Comparison of ENCODE assay signal across 19 cellular contexts in the genomic region with DNA sequence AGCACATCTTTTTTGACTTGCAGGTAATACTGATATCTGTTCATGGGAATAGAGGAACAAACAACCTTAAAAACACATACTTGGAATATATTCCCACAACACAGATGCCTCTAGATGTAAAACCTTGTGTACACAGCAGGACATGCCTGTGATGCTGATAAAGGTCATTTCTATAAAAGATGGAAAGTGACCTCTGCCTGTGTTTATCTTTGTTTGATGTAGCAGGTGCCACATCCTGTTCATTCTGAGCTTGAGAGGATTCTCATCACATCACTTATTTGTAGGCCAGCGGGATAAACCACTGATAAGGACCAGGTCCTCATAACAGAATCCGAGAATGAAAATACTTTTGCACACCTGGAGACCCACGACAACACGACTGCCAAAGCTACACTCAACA.
DNase-seq lines count a peak whose midpoint lies in the region; ATAC-seq and TF ChIP-seq lines count a peak whose summit lies in the region.
"Had no signal": no experiment of that assay in that cellular context is flagged by ENCODE, and none has a peak within 500 bp of the region (broad histone marks: within the 10 kb centered on the region; RNA-seq: fewer than 3 reads in every experiment).

No MANE protein-coding gene starts in this region.

- H3K27me3 ChIP-seq in mesendoderm (ENCODE audit: insufficient read depth, low read length, poor library complexity) = no peaks in the 10 kb centered on the region
- H3K27me3 ChIP-seq in tibial artery = no peaks in the 10 kb centered on the region
- H3K27me3 ChIP-seq: left lung, ovary had no signal

- peak overlapping the region; percentile 24 for H3K27ac Mint-ChIP-seq in WTC11
- no peak overlapping the region for H3K27ac Mint-ChIP-seq in activated naive CD4-positive, alpha-beta T cell treated with anti-CD3 and anti-CD28 coated beads, Interleukin-2, amount 10 ng/mL, durations not matched to agents 7 days and 5 days
- H3K27ac Mint-ChIP-seq: activated B cell treated with CpG ODN at 0.5 μM for 24 hours; activated naive CD8-positive, alpha-beta T cell treated with anti-CD3 and anti-CD28 coated beads for 36 hours; CD8-positive, alpha-beta T cell; natural killer cell treated with Interleukin-12 subunit alpha and Interleukin-12 subunit beta and Interleukin-15 and Interleukin-18, amount 100 ng/mL, for 72 hours had no signal

- DNase-seq in NCI-H510A treated with DMSO at 0.1 percent for 48 hours (lab: John Stamatoyannopoulos, UW) = peak; percentile 56
- DNase-seq in NCI-H510A (lab: John Stamatoyannopoulos, UW) = no peak
- peak; percentile 61 for DNase-seq in NCI-H2227 (lab: John Stamatoyannopoulos, UW; ENCODE audit: unreplicated experiment)
- DNase-seq in WTC11 (ENCODE audit: low spot score) = no peak
- DNase-seq in mesendoderm = no peak
- DNase-seq in tibial artery = no peak
- no peak for DNase-seq in activated CD4-positive, alpha-beta T cell treated with anti-CD3 and anti-CD28 coated beads, Interleukin-2, amount 50 U/mL, for 48 hours
- no peak for DNase-seq in activated naive CD4-positive, alpha-beta T cell treated with anti-CD3 and anti-CD28 coated beads, Interleukin-2, amount 10 ng/mL, durations not matched to agents 7 days and 5 days
- DNase-seq: 8988T; activated B cell treated with CpG ODN at 0.5 μM for 24 hours; activated CD8-positive, alpha-beta memory T cell treated with anti-CD3 and anti-CD28 coated beads, Interleukin-2, amount 50 U/mL, for 48 hours; activated naive CD8-positive, alpha-beta T cell treated with anti-CD3 and anti-CD28 coated beads for 36 hours; CD8-positive, alpha-beta T cell; left lung; NCI-H2081 treated with DMSO at 0.1 percent for 48 hours; ovary; SK-N-SH had no signal

- WGBS in mesendoderm (ENCODE audit: extremely low coverage, insufficient coverage, low lambda C conversion rate) = no CpG with 5 or more reads among the region's 4 CpGs

- H3K9ac ChIP-seq in mesendoderm (ENCODE audit: low read length) = no peak overlapping the region
- H3K9ac ChIP-seq: SK-N-SH had no signal

- peaks cover 35% of the 10 kb centered on the region for H3K79me2 ChIP-seq in mesendoderm (ENCODE audit: control insufficient read depth, insufficient read depth, low read length)

- H3K56ac ChIP-seq in mesendoderm (ENCODE audit: low read length) = no peak overlapping the region

- no peak overlapping the region for H3K4me2 ChIP-seq in mesendoderm (ENCODE audit: low read length)
- H3K4me2 ChIP-seq: SK-N-SH had no signal

- H3K4me1 ChIP-seq in mesendoderm (ENCODE audit: control insufficient read depth, low read depth, low read length) (peaks cover 33% of the 10 kb centered on the region), tibial artery (peaks cover 0 to 56% (median 35%) of the 10 kb centered on the region in 4 donors)
- H3K4me1 ChIP-seq: left lung had no signal

- H3K4me3 ChIP-seq in mesendoderm (ENCODE audit: low read length) (no peak overlapping the region), tibial artery (no peak overlapping the region)
- H3K4me3 ChIP-seq: left lung, ovary had no signal

- no peak overlapping the region for H2AK5ac ChIP-seq in mesendoderm (ENCODE audit: low read length)

- no peaks in the 10 kb centered on the region for H3K36me3 ChIP-seq in mesendoderm (ENCODE audit: control insufficient read depth, insufficient read depth, low read length)
- peaks cover 0 to 10% (median 7%) of the 10 kb centered on the region in 3 donors for H3K36me3 ChIP-seq in tibial artery
- H3K36me3 ChIP-seq: left lung, ovary had no signal

- H3K18ac ChIP-seq in mesendoderm (ENCODE audit: low read length) = no peak overlapping the region

- H2BK5ac ChIP-seq in mesendoderm (ENCODE audit: low read length) = peak overlapping the region; percentile 58

- H3K4me3 Mint-ChIP-seq in WTC11 = no peak overlapping the region
- no peak overlapping the region for H3K4me3 Mint-ChIP-seq in activated naive CD4-positive, alpha-beta T cell treated with anti-CD3 and anti-CD28 coated beads, Interleukin-2, amount 10 ng/mL, durations not matched to agents 7 days and 5 days
- H3K4me3 Mint-ChIP-seq: activated B cell treated with CpG ODN at 0.5 μM for 24 hours; activated naive CD8-positive, alpha-beta T cell treated with anti-CD3 and anti-CD28 coated beads for 36 hours; CD8-positive, alpha-beta T cell; central memory CD8-positive, alpha-beta T cell; natural killer cell treated with Interleukin-12 subunit alpha and Interleukin-12 subunit beta and Interleukin-15 and Interleukin-18, amount 100 ng/mL, for 72 hours had no signal

- H3K36me3 Mint-ChIP-seq in WTC11 = peaks cover 14% of the 10 kb centered on the region
- H3K36me3 Mint-ChIP-seq in activated naive CD4-positive, alpha-beta T cell treated with anti-CD3 and anti-CD28 coated beads, Interleukin-2, amount 10 ng/mL, durations not matched to agents 7 days and 5 days = peaks cover 2% of the 10 kb centered on the region
- H3K36me3 Mint-ChIP-seq: activated naive CD8-positive, alpha-beta T cell treated with anti-CD3 and anti-CD28 coated beads for 36 hours; CD8-positive, alpha-beta T cell; natural killer cell treated with Interleukin-12 subunit alpha and Interleukin-12 subunit beta and Interleukin-15 and Interleukin-18, amount 100 ng/mL, for 72 hours had no signal

- H3K23ac ChIP-seq in mesendoderm (ENCODE audit: low read length) = no peak overlapping the region

- intact Hi-C loops in tibial artery (cut with DNase I; ENCODE audit: low total_unique reads) = no loop called here

- H2BK120ac ChIP-seq in mesendoderm (ENCODE audit: low read depth, low read length) = no peak overlapping the region

- POLR2A ChIA-PET in WTC11 (lab: Charles Lee) = interaction anchor here (1.2 kb wide), 1 partner anchor 12 kb away, joined by 3 read pairs; no protein-coding TSS in a partner anchor

- H3K27ac ChIP-seq in mesendoderm (ENCODE audit: low read depth, low read length) (no peak overlapping the region), tibial artery (peak overlapping the region in 1 of 2 donors; percentile 81)
- H3K27ac ChIP-seq: left lung, ovary had no signal

- ATAC-seq in WTC11 = no peak
- ATAC-seq: CD8-positive, alpha-beta T cell; left lung; natural killer cell treated with Interleukin-12 subunit alpha and Interleukin-12 subunit beta and Interleukin-15 and Interleukin-18, amount 100 ng/mL, for 72 hours had no signal

- no peaks in the 10 kb centered on the region for H3K9me3 ChIP-seq in tibial artery
- H3K9me3 ChIP-seq: left lung, ovary, SK-N-SH had no signal

- H4K5ac ChIP-seq in mesendoderm (ENCODE audit: low read length) = no peak overlapping the region

- no peak for TF ChIP-seq CTCF in WTC11 (IDR thresholded peaks at IDR 0.05)
- no peak for TF ChIP-seq CTCF in tibial artery (IDR thresholded peaks at IDR 0.05)

- peaks cover 1% of the 10 kb centered on the region for H3K79me1 ChIP-seq in mesendoderm (ENCODE audit: low read length)

- CTCF ChIA-PET in WTC11 (lab: Charles Lee) = no interaction called here
- CTCF ChIA-PET in activated naive CD4-positive, alpha-beta T cell treated with anti-CD3 and anti-CD28 coated beads, Interleukin-2, amount 10 ng/mL, durations not matched to agents 7 days and 5 days (lab: Charles Lee) = interaction anchor here (1.5 kb wide), 1 partner anchor 13 kb away, joined by 3 read pairs; no protein-coding TSS in a partner anchor

- no peak overlapping the region for H2BK15ac ChIP-seq in mesendoderm (replicated peaks; ENCODE audit: low read depth)

- peaks cover 38% of the 10 kb centered on the region for H3K4me1 Mint-ChIP-seq in WTC11
- peaks cover 25% of the 10 kb centered on the region for H3K4me1 Mint-ChIP-seq in activated naive CD4-positive, alpha-beta T cell treated with anti-CD3 and anti-CD28 coated beads, Interleukin-2, amount 10 ng/mL, durations not matched to agents 7 days and 5 days
- H3K4me1 Mint-ChIP-seq: activated B cell treated with CpG ODN at 0.5 μM for 24 hours; central memory CD8-positive, alpha-beta T cell had no signal

- no peaks in the 10 kb centered on the region for H3K27me3 Mint-ChIP-seq in WTC11 (ENCODE audit: low read depth)
- H3K27me3 Mint-ChIP-seq in activated naive CD4-positive, alpha-beta T cell treated with anti-CD3 and anti-CD28 coated beads, Interleukin-2, amount 10 ng/mL, durations not matched to agents 7 days and 5 days = peaks cover 4% of the 10 kb centered on the region
- H3K27me3 Mint-ChIP-seq: activated naive CD8-positive, alpha-beta T cell treated with anti-CD3 and anti-CD28 coated beads for 36 hours; central memory CD8-positive, alpha-beta T cell; natural killer cell treated with Interleukin-12 subunit alpha and Interleukin-12 subunit beta and Interleukin-15 and Interleukin-18, amount 100 ng/mL, for 72 hours had no signal

- no peak overlapping the region for H3K4ac ChIP-seq in mesendoderm (ENCODE audit: low read depth, low read length)

- H3K9me3 Mint-ChIP-seq in WTC11 = no peaks in the 10 kb centered on the region
- H3K9me3 Mint-ChIP-seq in activated naive CD4-positive, alpha-beta T cell treated with anti-CD3 and anti-CD28 coated beads, Interleukin-2, amount 10 ng/mL, durations not matched to agents 7 days and 5 days = no peaks in the 10 kb centered on the region
- H3K9me3 Mint-ChIP-seq: central memory CD8-positive, alpha-beta T cell; natural killer cell treated with Interleukin-12 subunit alpha and Interleukin-12 subunit beta and Interleukin-15 and Interleukin-18, amount 100 ng/mL, for 72 hours had no signal

- H4K8ac ChIP-seq in mesendoderm (ENCODE audit: low read depth, low read length) = no peak overlapping the region

TF ChIP-seq in WTC11, 78 proteins besides CTCF, POLR2A, EP300 and RAD21 (continues in another document):
- TF ChIP-seq IRF2 (CRISPR knock-in tag; IDR thresholded peaks at IDR 0.05; ENCODE audit: borderline replicate concordance, low read depth) (no peak), NFYB (CRISPR knock-in tag; conservative IDR thresholded peaks at IDR 0.05; ENCODE audit: low read depth) (no peak), ATF1 (CRISPR knock-in tag; IDR thresholded peaks at IDR 0.05) (no peak), ZBTB21 (CRISPR knock-in tag; IDR thresholded peaks at IDR 0.05; ENCODE audit: borderline replicate concordance) (no peak), NR1H2 (CRISPR knock-in tag; IDR thresholded peaks at IDR 0.05) (no peak), ZNF423 (CRISPR knock-in tag; IDR thresholded peaks at IDR 0.05) (no peak), ZNF671 (CRISPR knock-in tag; IDR thresholded peaks at IDR 0.05) (no peak), HMGA2 (CRISPR knock-in tag; IDR thresholded peaks at IDR 0.05) (no peak), ZNF121 (CRISPR knock-in tag; IDR thresholded peaks at IDR 0.05) (no peak)
- TF ChIP-seq, protein P1, sequence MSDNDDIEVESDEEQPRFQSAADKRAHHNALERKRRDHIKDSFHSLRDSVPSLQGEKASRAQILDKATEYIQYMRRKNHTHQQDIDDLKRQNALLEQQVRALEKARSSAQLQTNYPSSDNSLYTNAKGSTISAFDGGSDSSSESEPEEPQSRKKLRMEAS (CRISPR knock-in tag; IDR thresholded peaks at IDR 0.05) = no peak

Comparison
In these comparisons a context has a peak if more than half of its experiments do, and no peak if none do; other contexts are left out.
1. DNase-seq: peak in NCI-H510A treated with DMSO at 0.1 percent for 48 hours (single experiment) and NCI-H2227 (single experiment); none in NCI-H510A (single experiment), WTC11 (single experiment), mesendoderm (single experiment), tibial artery (0 of 2), activated CD4-positive, alpha-beta T cell treated with anti-CD3 and anti-CD28 coated beads, Interleukin-2, amount 50 U/mL, for 48 hours (0 of 2) and activated naive CD4-positive, alpha-beta T cell treated with anti-CD3 and anti-CD28 coated beads, Interleukin-2, amount 10 ng/mL, durations not matched to agents 7 days and 5 days (single experiment).